15 cellular contexts compared by ENCODE assay signal in the genomic region with DNA sequence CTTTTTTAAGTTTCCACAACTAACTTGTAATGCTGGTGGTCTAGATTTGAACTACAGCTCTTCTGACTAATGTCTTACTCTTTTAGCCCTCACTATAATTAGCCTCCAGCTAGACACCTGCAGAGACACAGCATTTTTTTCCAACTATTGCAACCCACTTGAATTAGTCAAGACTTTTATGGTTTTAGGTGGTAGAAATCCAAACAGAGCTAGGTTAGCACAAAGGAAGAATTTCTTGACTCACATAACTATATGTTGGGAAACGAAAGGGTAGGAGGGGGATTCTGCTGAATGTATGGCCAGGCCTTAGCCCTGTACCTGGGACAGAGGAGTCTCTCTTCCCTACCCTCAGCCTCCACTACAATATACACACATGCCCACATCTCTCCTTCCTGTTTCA.
"Had no signal": no experiment of that assay in that cellular context is flagged by ENCODE, and none has a peak within 500 bp of the region (broad histone marks: within the 10 kb centered on the region; RNA-seq: fewer than 3 reads in every experiment).

No MANE protein-coding gene starts in this region.

- H3K27ac ChIP-seq: right atrium auricular region, suprapubic skin, upper lobe of left lung had no signal

- H3K4me3 ChIP-seq: right atrium auricular region, suprapubic skin, upper lobe of left lung had no signal

- ATAC-seq: activated CD4-positive, CD25-positive, alpha-beta regulatory T cell treated with anti-CD3 and anti-CD28 coated beads, Interleukin-2, amount 50 U/mL, for 24 hours; natural killer cell treated with Interleukin-12 subunit alpha and Interleukin-12 subunit beta and Interleukin-15 and Interleukin-18, amount 100 ng/mL, for 72 hours had no signal

- H3K4me1 ChIP-seq: right atrium auricular region, suprapubic skin, upper lobe of left lung had no signal

- H3K27me3 ChIP-seq: right atrium auricular region, suprapubic skin, upper lobe of left lung had no signal

- H3K9me3 ChIP-seq: right atrium auricular region, suprapubic skin, upper lobe of left lung had no signal

- H3K36me3 ChIP-seq: right atrium auricular region, suprapubic skin, upper lobe of left lung had no signal

- DNase-seq: activated CD4-positive, alpha-beta T cell treated with anti-CD3 and anti-CD28 coated beads, Interleukin-2, amount 50 U/mL, for 1 hour; activated CD8-positive, alpha-beta memory T cell treated with anti-CD3 and anti-CD28 coated beads for 24 hours; activated gamma-delta T cell treated with Interleukin-2 at 50 U/mL for 16 hours; amygdala; endodermal cell; hypothalamus; kidney glomerular epithelial cell; mesendoderm; posterior cingulate gyrus; T-helper 9 cell; upper lobe of left lung had no signal
